Comparison of ENCODE assay signal across 1 cellular context in the genomic region with DNA sequence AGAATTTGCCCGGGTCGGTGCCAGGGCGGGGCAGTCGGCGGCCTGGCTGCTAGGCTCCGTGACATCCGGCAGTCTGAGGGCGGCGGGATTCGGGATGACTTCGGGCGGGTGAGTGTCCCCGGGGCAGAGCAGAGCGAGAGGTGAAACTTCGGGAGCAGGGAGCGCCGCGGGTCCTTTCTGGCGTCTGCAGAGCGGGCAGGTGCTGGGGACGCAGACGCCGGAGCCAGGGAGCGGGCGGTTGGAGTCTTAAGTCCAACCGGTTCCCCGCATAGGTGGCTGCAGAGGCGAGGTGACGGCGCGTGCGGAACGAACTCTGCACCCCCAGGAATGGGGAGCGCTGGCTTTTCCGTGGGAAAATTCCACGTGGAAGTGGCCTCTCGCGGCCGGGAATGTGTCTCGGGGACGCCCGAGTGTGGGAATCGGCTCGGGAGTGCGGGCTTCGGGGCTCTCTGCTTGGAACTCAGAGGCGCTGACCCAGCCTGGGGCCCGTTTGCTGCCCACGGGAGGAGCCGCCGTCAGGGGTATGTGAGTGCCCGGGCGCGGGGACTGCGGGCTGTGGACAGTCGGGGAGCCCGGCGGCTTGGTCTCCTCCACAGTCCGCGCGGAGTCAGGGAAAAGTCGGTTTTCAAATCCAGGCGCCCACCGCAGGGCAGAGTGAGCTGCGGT.
TF ChIP-seq lines count a peak whose summit lies in the region.

TSS of gene B4GALNT2 (plus strand) at position 71 of the 666 bp plus-strand sequence. CDS start at position 95, 24 bp downstream.

TF ChIP-seq in HepG2, 621 proteins besides CTCF, POLR2A, EP300 and RAD21 (continued from another document and continues in another):
- TF ChIP-seq ARID5B (CRISPR knock-in tag; IDR thresholded peaks at IDR 0.05), result 0 out of 2 replicates have a peak, but pooled peaks have one; percentile 18
- TF ChIP-seq HNF1A (IDR thresholded peaks at IDR 0.05; ENCODE audit: low read depth), result no peak
- TF ChIP-seq HNF1A (CRISPR knock-in tag; IDR thresholded peaks at IDR 0.05; ENCODE audit: borderline replicate concordance), result no peak
- TF ChIP-seq, protein P1, sequence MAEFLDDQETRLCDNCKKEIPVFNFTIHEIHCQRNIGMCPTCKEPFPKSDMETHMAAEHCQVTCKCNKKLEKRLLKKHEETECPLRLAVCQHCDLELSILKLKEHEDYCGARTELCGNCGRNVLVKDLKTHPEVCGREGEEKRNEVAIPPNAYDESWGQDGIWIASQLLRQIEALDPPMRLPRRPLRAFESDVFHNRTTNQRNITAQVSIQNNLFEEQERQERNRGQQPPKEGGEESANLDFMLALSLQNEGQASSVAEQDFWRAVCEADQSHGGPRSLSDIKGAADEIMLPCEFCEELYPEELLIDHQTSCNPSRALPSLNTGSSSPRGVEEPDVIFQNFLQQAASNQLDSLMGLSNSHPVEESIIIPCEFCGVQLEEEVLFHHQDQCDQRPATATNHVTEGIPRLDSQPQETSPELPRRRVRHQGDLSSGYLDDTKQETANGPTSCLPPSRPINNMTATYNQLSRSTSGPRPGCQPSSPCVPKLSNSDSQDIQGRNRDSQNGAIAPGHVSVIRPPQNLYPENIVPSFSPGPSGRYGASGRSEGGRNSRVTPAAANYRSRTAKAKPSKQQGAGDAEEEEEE (CRISPR knock-in tag; IDR thresholded peaks at IDR 0.05; ENCODE audit: borderline replicate concordance), result no peak
- no peak; the same call in 1 of the 2 replicates for TF ChIP-seq ETV5 (CRISPR knock-in tag; IDR thresholded peaks at IDR 0.05; ENCODE audit: borderline replicate concordance)
- no peak for TF ChIP-seq NCOR1 (IDR thresholded peaks at IDR 0.05; ENCODE audit: borderline replicate concordance, low read length)
- TF ChIP-seq, protein P2, sequence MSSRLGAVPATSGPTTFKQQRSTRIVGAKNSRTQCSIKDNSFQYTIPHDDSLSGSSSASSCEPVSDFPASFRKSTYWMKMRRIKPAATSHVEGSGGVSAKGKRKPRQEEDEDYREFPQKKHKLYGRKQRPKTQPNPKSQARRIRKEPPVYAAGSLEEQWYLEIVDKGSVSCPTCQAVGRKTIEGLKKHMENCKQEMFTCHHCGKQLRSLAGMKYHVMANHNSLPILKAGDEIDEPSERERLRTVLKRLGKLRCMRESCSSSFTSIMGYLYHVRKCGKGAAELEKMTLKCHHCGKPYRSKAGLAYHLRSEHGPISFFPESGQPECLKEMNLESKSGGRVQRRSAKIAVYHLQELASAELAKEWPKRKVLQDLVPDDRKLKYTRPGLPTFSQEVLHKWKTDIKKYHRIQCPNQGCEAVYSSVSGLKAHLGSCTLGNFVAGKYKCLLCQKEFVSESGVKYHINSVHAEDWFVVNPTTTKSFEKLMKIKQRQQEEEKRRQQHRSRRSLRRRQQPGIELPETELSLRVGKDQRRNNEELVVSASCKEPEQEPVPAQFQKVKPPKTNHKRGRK (CRISPR knock-in tag; IDR thresholded peaks at IDR 0.05), result no peak
- no peak for TF ChIP-seq ZXDC (CRISPR knock-in tag; IDR thresholded peaks at IDR 0.05)
- TF ChIP-seq GZF1 (CRISPR knock-in tag; IDR thresholded peaks at IDR 0.05), result no peak
- no peak for TF ChIP-seq FOXM1 (CRISPR knock-in tag; IDR thresholded peaks at IDR 0.05)
- TF ChIP-seq ARID3A (IDR thresholded peaks at IDR 0.05; ENCODE audit: low read depth, low read length), result no peak
- TF ChIP-seq, protein P3, sequence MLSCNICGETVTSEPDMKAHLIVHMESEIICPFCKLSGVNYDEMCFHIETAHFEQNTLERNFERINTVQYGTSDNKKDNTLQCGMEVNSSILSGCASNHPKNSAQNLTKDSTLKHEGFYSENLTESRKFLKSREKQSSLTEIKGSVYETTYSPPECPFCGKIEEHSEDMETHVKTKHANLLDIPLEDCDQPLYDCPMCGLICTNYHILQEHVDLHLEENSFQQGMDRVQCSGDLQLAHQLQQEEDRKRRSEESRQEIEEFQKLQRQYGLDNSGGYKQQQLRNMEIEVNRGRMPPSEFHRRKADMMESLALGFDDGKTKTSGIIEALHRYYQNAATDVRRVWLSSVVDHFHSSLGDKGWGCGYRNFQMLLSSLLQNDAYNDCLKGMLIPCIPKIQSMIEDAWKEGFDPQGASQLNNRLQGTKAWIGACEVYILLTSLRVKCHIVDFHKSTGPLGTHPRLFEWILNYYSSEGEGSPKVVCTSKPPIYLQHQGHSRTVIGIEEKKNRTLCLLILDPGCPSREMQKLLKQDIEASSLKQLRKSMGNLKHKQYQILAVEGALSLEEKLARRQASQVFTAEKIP (CRISPR knock-in tag; IDR thresholded peaks at IDR 0.05; ENCODE audit: borderline replicate concordance), result no peak
- TF ChIP-seq STAT5B (CRISPR knock-in tag; IDR thresholded peaks at IDR 0.05), result no peak
- TF ChIP-seq SRF (IDR thresholded peaks at IDR 0.05; ENCODE audit: low read depth, low read length), result no peak
- no peak for TF ChIP-seq TRIM24 (CRISPR knock-in tag; IDR thresholded peaks at IDR 0.05)
- TF ChIP-seq ZNF720 (CRISPR knock-in tag; IDR thresholded peaks at IDR 0.05), result no peak
- TF ChIP-seq, protein P4, sequence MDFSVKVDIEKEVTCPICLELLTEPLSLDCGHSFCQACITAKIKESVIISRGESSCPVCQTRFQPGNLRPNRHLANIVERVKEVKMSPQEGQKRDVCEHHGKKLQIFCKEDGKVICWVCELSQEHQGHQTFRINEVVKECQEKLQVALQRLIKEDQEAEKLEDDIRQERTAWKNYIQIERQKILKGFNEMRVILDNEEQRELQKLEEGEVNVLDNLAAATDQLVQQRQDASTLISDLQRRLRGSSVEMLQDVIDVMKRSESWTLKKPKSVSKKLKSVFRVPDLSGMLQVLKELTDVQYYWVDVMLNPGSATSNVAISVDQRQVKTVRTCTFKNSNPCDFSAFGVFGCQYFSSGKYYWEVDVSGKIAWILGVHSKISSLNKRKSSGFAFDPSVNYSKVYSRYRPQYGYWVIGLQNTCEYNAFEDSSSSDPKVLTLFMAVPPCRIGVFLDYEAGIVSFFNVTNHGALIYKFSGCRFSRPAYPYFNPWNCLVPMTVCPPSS (IDR thresholded peaks at IDR 0.05), result no peak
- no peak for TF ChIP-seq ELF1 (CRISPR knock-in tag; IDR thresholded peaks at IDR 0.05)
- TF ChIP-seq ZBTB49 (CRISPR knock-in tag; IDR thresholded peaks at IDR 0.05; ENCODE audit: borderline replicate concordance), result no peak
- no peak for TF ChIP-seq CAMTA2 (CRISPR knock-in tag; IDR thresholded peaks at IDR 0.05; ENCODE audit: borderline replicate concordance)
- 0 out of 2 replicates have a peak, but pooled peaks have one; percentile 70 for TF ChIP-seq ZSCAN21 (CRISPR knock-in tag; IDR thresholded peaks at IDR 0.05; ENCODE audit: borderline replicate concordance)
- no peak for TF ChIP-seq MIXL1 (CRISPR knock-in tag; IDR thresholded peaks at IDR 0.05)
- TF ChIP-seq NR2F1 (CRISPR knock-in tag; IDR thresholded peaks at IDR 0.05), result no peak
- no peak for TF ChIP-seq SMARCC2 (IDR thresholded peaks at IDR 0.05)
- TF ChIP-seq, protein P5, sequence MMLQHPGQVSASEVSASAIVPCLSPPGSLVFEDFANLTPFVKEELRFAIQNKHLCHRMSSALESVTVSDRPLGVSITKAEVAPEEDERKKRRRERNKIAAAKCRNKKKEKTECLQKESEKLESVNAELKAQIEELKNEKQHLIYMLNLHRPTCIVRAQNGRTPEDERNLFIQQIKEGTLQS (CRISPR knock-in tag; IDR thresholded peaks at IDR 0.05), result no peak
